19 cellular contexts compared by ENCODE assay signal in the genomic region with DNA sequence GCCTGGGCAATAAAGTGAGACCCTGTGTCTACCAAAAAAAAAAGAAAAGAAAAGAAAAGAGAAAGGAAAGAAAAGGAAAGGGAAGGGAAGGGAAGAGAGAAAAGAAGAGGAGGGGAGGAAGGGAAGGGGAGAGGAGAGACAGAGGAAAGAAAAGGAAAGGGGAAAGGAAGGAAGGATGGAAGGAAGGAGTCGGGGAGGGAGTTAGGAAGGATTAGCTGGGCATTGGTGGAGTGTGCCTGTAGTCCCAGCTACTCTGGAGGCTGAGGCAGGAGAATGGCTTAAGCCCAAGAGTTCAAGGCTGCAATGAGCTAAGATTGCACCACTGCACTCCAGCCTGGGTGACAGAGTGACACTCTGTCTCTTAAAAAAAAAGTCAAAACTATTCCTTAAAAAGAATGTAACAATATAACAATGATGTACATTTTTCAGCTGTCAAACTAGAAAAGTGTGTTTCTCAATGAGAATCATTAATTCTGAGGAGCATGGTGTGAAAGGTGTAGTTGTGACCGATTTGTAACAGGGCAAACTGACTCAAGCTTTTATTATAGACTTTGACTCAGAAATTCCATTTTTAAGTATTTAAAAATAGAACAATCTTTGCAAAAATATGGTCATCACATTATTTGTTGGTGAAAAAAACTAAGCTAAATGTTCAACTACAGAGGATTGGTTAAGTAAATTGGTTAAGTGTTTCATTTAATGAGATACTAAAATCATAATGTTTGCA.
"Had no signal": no experiment of that assay in that cellular context is flagged by ENCODE, and none has a peak within 500 bp of the region (broad histone marks: within the 10 kb centered on the region; RNA-seq: fewer than 3 reads in every experiment).

No MANE protein-coding gene starts in this region.

- H3K27me3 Mint-ChIP-seq: activated CD4-positive, alpha-beta memory T cell treated with anti-CD3 and anti-CD28 coated beads for 36 hours; natural killer cell treated with Interleukin-12 subunit alpha and Interleukin-12 subunit beta and Interleukin-15 and Interleukin-18, amount 100 ng/mL, for 72 hours had no signal

- DNase-seq: activated CD4-positive, alpha-beta memory T cell treated with anti-CD3 and anti-CD28 coated beads for 36 hours; activated CD4-positive, CD25-positive, alpha-beta regulatory T cell treated with anti-CD3 and anti-CD28 coated beads, Interleukin-2, amount 50 U/mL, for 72 hours; esophagus squamous epithelium; foreskin fibroblast; left colon; mammary epithelial cell; mucosa of descending colon; nucleus accumbens; stimulated activated naive CD4-positive, alpha-beta T cell; T-helper 2 cell; upper lobe of right lung had no signal

- H3K9me3 ChIP-seq: ascending aorta, esophagus squamous epithelium, mucosa of descending colon, right atrium auricular region, suprapubic skin, upper lobe of right lung had no signal

- H3K4me3 ChIP-seq: ascending aorta, esophagus squamous epithelium, mucosa of descending colon, right atrium auricular region, smooth muscle cell, suprapubic skin, upper lobe of right lung had no signal

- ATAC-seq: left colon; mucosa of descending colon; natural killer cell treated with Interleukin-12 subunit alpha and Interleukin-12 subunit beta and Interleukin-15 and Interleukin-18, amount 100 ng/mL, for 72 hours; upper lobe of right lung had no signal

- H3K9me3 Mint-ChIP-seq: activated CD4-positive, alpha-beta memory T cell treated with anti-CD3 and anti-CD28 coated beads for 36 hours; activated naive CD4-positive, alpha-beta T cell treated with anti-CD3 and anti-CD28 coated beads, Interleukin-2, amount 50 U/mL, for 72 hours; natural killer cell treated with Interleukin-12 subunit alpha and Interleukin-12 subunit beta and Interleukin-15 and Interleukin-18, amount 100 ng/mL, for 72 hours had no signal

- H3K27ac ChIP-seq: ascending aorta, esophagus squamous epithelium, right atrium auricular region, suprapubic skin, upper lobe of right lung had no signal

- H3K27ac Mint-ChIP-seq: activated CD4-positive, alpha-beta memory T cell treated with anti-CD3 and anti-CD28 coated beads for 36 hours; activated naive CD4-positive, alpha-beta T cell treated with anti-CD3 and anti-CD28 coated beads, Interleukin-2, amount 50 U/mL, for 72 hours; natural killer cell treated with Interleukin-12 subunit alpha and Interleukin-12 subunit beta and Interleukin-15 and Interleukin-18, amount 100 ng/mL, for 72 hours had no signal

- H3K4me3 Mint-ChIP-seq: activated CD4-positive, alpha-beta memory T cell treated with anti-CD3 and anti-CD28 coated beads for 36 hours; natural killer cell treated with Interleukin-12 subunit alpha and Interleukin-12 subunit beta and Interleukin-15 and Interleukin-18, amount 100 ng/mL, for 72 hours had no signal

- FAIRE-seq: colon, TTC549 had no signal

- H3K4me2 ChIP-seq: smooth muscle cell had no signal

- H3K27me3 ChIP-seq: ascending aorta, esophagus squamous epithelium, right atrium auricular region, suprapubic skin, upper lobe of right lung had no signal

- H3K4me1 ChIP-seq: right atrium auricular region, upper lobe of right lung had no signal
